Comparison of ENCODE assay signal across 8 cellular contexts in genomic region chr4:119300072-119300387, GRCh38. TPM values are rescaled to one million over a fixed set of nuclear protein-coding genes. Genes with fewer than 3 reads are reported as not detected.
DNase-seq lines count a peak whose midpoint lies in the region; ATAC-seq and TF ChIP-seq lines count a peak whose summit lies in the region.

No MANE protein-coding gene starts in this region.

- ATAC-seq in GM19372 (IDR thresholded peaks at IDR 0.05; ENCODE audit: low read depth, unreplicated experiment) (peak; percentile 7), HG03442 (IDR thresholded peaks at IDR 0.05; ENCODE audit: unreplicated experiment) (peak; percentile 4), Right ventricle myocardium superior (ENCODE audit: poor library complexity) (peak; percentile 53)

- intact Hi-C loops in Right ventricle myocardium superior (cut with DNase I): loop anchor here (10.0 kb wide), 1 partner anchor 325 kb away; the partner anchor contains the start of gene PDE5A
- intact Hi-C loops in prostate gland (cut with DNase I): no loop called here

- TF ChIP-seq CTCF in prostate gland (IDR thresholded peaks at IDR 0.05): no peak

- TF ChIP-seq POLR2A in prostate gland (IDR thresholded peaks at IDR 0.05): no peak

- H3K36me3 ChIP-seq in prostate gland: no peaks in the 10 kb centered on the region

- H3K4me3 ChIP-seq in prostate gland: peak overlapping the region; percentile 57 to 69

- H3K4me1 ChIP-seq in prostate gland (replicated peaks): peaks cover 6% of the 10 kb centered on the region

- no peaks in the 10 kb centered on the region for H3K27me3 ChIP-seq in prostate gland (replicated peaks; ENCODE audit: insufficient read depth)

- no peaks in the 10 kb centered on the region for H3K9me3 ChIP-seq in prostate gland

- H3K27ac ChIP-seq in prostate gland: peak overlapping the region; percentile 84 to 93

- under 1% methylated on average over 9 of the region's 9 CpGs for WGBS in prostate gland

- peak; percentile 22 for DNase-seq in A172 (ENCODE audit: low spot score)
- DNase-seq in activated gamma-delta T cell treated with anti-CD3 and anti-CD28 coated beads, Interleukin-2, amount 50 U/mL, for 16 hours (ENCODE audit: low read depth): peak; percentile 9
- peak; percentile 54 for DNase-seq in Right ventricle myocardium superior
- DNase-seq in prostate gland (ENCODE audit: low spot score): peak; percentile 40
- DNase-seq in iPS-NIHi7 (ENCODE audit: extremely low spot score): no peak
- no peak for DNase-seq in DMS153 treated with DMSO at 0.1 percent for 48 hours (lab: John Stamatoyannopoulos, UW; ENCODE audit: unreplicated experiment)

RNA-seq across cellular contexts. Expression of gene FABP2, which starts 21.9 kb away (rescaled TPM):
- total RNA-seq in A172 (2014; rRNA removed; shearing (Covaris generic)): not detected in 2 replicates
- total RNA-seq in Right ventricle myocardium superior (not detected), prostate gland (not detected)

Comparison
In these comparisons a context has a peak if more than half of its experiments do, and no peak if none do; other contexts are left out.
1. DNase-seq: peak in A172 (single experiment), activated gamma-delta T cell treated with anti-CD3 and anti-CD28 coated beads, Interleukin-2, amount 50 U/mL, for 16 hours (single experiment), Right ventricle myocardium superior (single experiment) and prostate gland (single experiment); none in iPS-NIHi7 (single experiment) and DMS153 treated with DMSO at 0.1 percent for 48 hours (single experiment).
2. Peak in every context shown above with its lines, with median percentiles within 50 percentile points of each other: ATAC-seq.